9 cellular contexts compared by ENCODE assay signal in genomic region chr12:75389706-75390105, GRCh38. TPM values are rescaled to one million over a fixed set of nuclear protein-coding genes. Genes with fewer than 3 reads are reported as not detected.
DNase-seq lines count a peak whose midpoint lies in the region; ATAC-seq, FAIRE-seq and TF ChIP-seq lines count a peak whose summit lies in the region.
"Had no signal": no experiment of that assay in that cellular context is flagged by ENCODE, and none has a peak within 500 bp of the region (broad histone marks: within the 10 kb centered on the region; RNA-seq: fewer than 3 reads in every experiment).

No MANE protein-coding gene starts in this region.

- peaks cover 2 to 33% (median 18%) of the 10 kb centered on the region in 12 donors for H3K4me1 ChIP-seq in heart left ventricle
- peaks cover 8% of the 10 kb centered on the region for H3K4me1 ChIP-seq in astrocyte (ENCODE audit: insufficient read depth, low read length)
- H3K4me1 ChIP-seq in muscle layer of duodenum (ENCODE audit: control insufficient read depth in 1 of 2, insufficient read depth in 2 of 2, low read length in 2 of 2): peaks cover 0 to 15% of the 10 kb centered on the region in 2 donors
- H3K4me1 ChIP-seq in uterus: peaks cover 9 to 11% of the 10 kb centered on the region in 2 donors

- no peaks in the 10 kb centered on the region for H3K79me2 ChIP-seq in astrocyte (ENCODE audit: insufficient read depth, low read length)

- DNase-seq in heart left ventricle (no peak), left cardiac atrium (no peak), astrocyte (ENCODE audit: low read depth) (peak; percentile 0), uterus (no peak), islet precursor cell (no peak), UCSD-AML1 (lab: John Stamatoyannopoulos, UW; ENCODE audit: unreplicated experiment) (no peak)
- DNase-seq in activated CD8-positive, alpha-beta memory T cell treated with anti-CD3 and anti-CD28 coated beads, Interleukin-2, amount 50 U/mL, for 48 hours: no peak

- H3K9me3 Mint-ChIP-seq in astrocyte (ENCODE audit: unreplicated experiment): no peaks in the 10 kb centered on the region

- ATAC-seq in heart left ventricle (no peak), left cardiac atrium (no peak)

- peaks cover 10% of the 10 kb centered on the region for H3K4me1 Mint-ChIP-seq in astrocyte (ENCODE audit: low read depth, unreplicated experiment)

- H3K27me3 ChIP-seq in heart left ventricle (no peaks in the 10 kb centered on the region), astrocyte (ENCODE audit: insufficient read depth, low read length) (no peaks in the 10 kb centered on the region), muscle layer of duodenum (ENCODE audit: low read depth, low read length) (no peaks in the 10 kb centered on the region), uterus (no peaks in the 10 kb centered on the region)

- H3K27ac ChIP-seq in heart left ventricle (peak overlapping the region in 9 of 12 donors; percentile 2 to 95 (median 89)), astrocyte (ENCODE audit: low read depth, low read length) (peak overlapping the region; percentile 67), muscle layer of duodenum (ENCODE audit: low read length) (peak overlapping the region; percentile 72), uterus (peak overlapping the region; percentile 92)
- H3K27ac ChIP-seq: C4-2B had no signal

- no peak overlapping the region for H3K4me3 Mint-ChIP-seq in astrocyte (ENCODE audit: unreplicated experiment)

- H3K9ac ChIP-seq in astrocyte (ENCODE audit: low read length): peak overlapping the region; percentile 86

- no peaks in the 10 kb centered on the region for H4K20me1 ChIP-seq in astrocyte (ENCODE audit: insufficient read depth, low read length)

- TF ChIP-seq POLR2A in heart left ventricle (IDR thresholded peaks at IDR 0.05) (no peak), uterus (IDR thresholded peaks at IDR 0.05) (no peak)

- no peak overlapping the region for H3K27ac Mint-ChIP-seq in astrocyte (ENCODE audit: unreplicated experiment)

- WGBS in heart left ventricle, 4 donors: 14 to 36% (median 23%) methylated on average over 1 of the region's 1 CpG

- H3K36me3 Mint-ChIP-seq in astrocyte (ENCODE audit: low read depth, unreplicated experiment): no peaks in the 10 kb centered on the region

- no peak overlapping the region for H2AFZ ChIP-seq in astrocyte (ENCODE audit: low read depth, low read length)

- no peak for TF ChIP-seq CTCF in heart left ventricle (IDR thresholded peaks at IDR 0.05)
- TF ChIP-seq CTCF in astrocyte (IDR thresholded peaks at IDR 0.05; ENCODE audit: insufficient read depth, low read depth, low read length): no peak
- TF ChIP-seq CTCF in uterus (IDR thresholded peaks at IDR 0.05): no peak

- H3K27me3 Mint-ChIP-seq in astrocyte (ENCODE audit: low read depth, unreplicated experiment): no peaks in the 10 kb centered on the region

- peaks cover 0 to 3% (median 0%) of the 10 kb centered on the region in 9 donors for H3K36me3 ChIP-seq in heart left ventricle
- no peaks in the 10 kb centered on the region for H3K36me3 ChIP-seq in astrocyte (ENCODE audit: insufficient read depth, low read length)
- peaks cover 0 to 7% of the 10 kb centered on the region in 2 donors for H3K36me3 ChIP-seq in muscle layer of duodenum (ENCODE audit: control insufficient read depth in 1 of 2, insufficient read depth in 2 of 2, low read length in 2 of 2)
- no peaks in the 10 kb centered on the region for H3K36me3 ChIP-seq in uterus

- no peak for FAIRE-seq in astrocyte (lab: Jason Lieb, UNC)

- H3K4me2 ChIP-seq in astrocyte (ENCODE audit: low read length): peak overlapping the region; percentile 93

- H3K4me3 ChIP-seq in heart left ventricle (peak overlapping the region in 10 of 12 donors; percentile 2 to 78 (median 70)), astrocyte (ENCODE audit: insufficient read depth, low read depth, low read length) (no peak overlapping the region), muscle layer of duodenum (ENCODE audit: low read depth in 1 of 2, low read length in 2 of 2) (peak overlapping the region; percentile 78 to 95), uterus (peak overlapping the region; percentile 48 to 51)

- H3K9me3 ChIP-seq in heart left ventricle: peaks cover 0 to 12% (median 0%) of the 10 kb centered on the region in 12 donors
- no peaks in the 10 kb centered on the region for H3K9me3 ChIP-seq in astrocyte (ENCODE audit: insufficient read depth, low read depth, low read length)
- no peaks in the 10 kb centered on the region for H3K9me3 ChIP-seq in muscle layer of duodenum (ENCODE audit: control insufficient read depth in 1 of 2, low read length in 2 of 2)
- no peaks in the 10 kb centered on the region for H3K9me3 ChIP-seq in uterus

- intact Hi-C loops in heart left ventricle (cut with DNase I) (loop anchor here in 9 of 10 donors (2.0 to 10.0 kb wide), 11 partner anchors 55 to 695 kb away; partner anchors contain the start of genes CAPS2 (in 4 of the 9), GLIPR1 (in 4 of the 9), GLIPR1L1 (in 4 of the 9) and NAP1L1 (in 3 of the 9)), left cardiac atrium (cut with DNase I) (loop anchor here in 1 of 2 donors (5.0 to 10.0 kb wide), 2 partner anchors 57 to 95 kb away; partner anchors contain the start of genes CAPS2, GLIPR1 and GLIPR1L1), uterus (cut with DNase I; ENCODE audit: low total_unique reads) (no loop called here)

RNA-seq across cellular contexts. Expression of gene GLIPR1L2, which starts 1.2 kb away (rescaled TPM):
- total RNA-seq in heart left ventricle (1 to 10 TPM in 7 of 9 donors, under 1 TPM in 2; 0.71 to 4.4 (median 1.7) TPM), left cardiac atrium (1 to 10 TPM in 1 of 2 donors, under 1 TPM in 1; 0.92 to 1.7 TPM), astrocyte (0.14 and 0.25 TPM in 2 replicates), uterus (1 to 10 TPM in 2 of 4 donors, not detected in 2; 2.9 to 4.6 TPM)
- 1 to 10 TPM; 1.2 TPM for polyA plus RNA-seq in heart left ventricle

RNA-seq across cellular contexts. Expression of gene GLIPR1L1, which starts 55.2 kb away (rescaled TPM):
- total RNA-seq in heart left ventricle (not detected), left cardiac atrium (not detected), astrocyte (not detected in 2 replicates), uterus (not detected)
- not detected for polyA plus RNA-seq in heart left ventricle

RNA-seq across cellular contexts. Expression of gene CAPS2, which starts 59.6 kb away (rescaled TPM):
- total RNA-seq in heart left ventricle (10 to 100 TPM in 8 of 9 donors, 1 to 10 TPM in 1; 7.8 to 21.6 (median 12.0) TPM), left cardiac atrium (10 to 100 TPM; 10.2 to 10.6 TPM), astrocyte (3.1 and 3.3 TPM in 2 replicates), uterus (10 to 100 TPM in 3 of 4 donors, 1 to 10 TPM in 1; 3.1 to 30.9 (median 25.6) TPM)
- polyA plus RNA-seq in heart left ventricle: 1 to 10 TPM; 2.4 to 7.2 TPM
